Comparison of ENCODE assay signal across 15 cellular contexts in genomic region chr14:35949933-35950332, GRCh38.
DNase-seq lines count a peak whose midpoint lies in the region; ATAC-seq lines count a peak whose summit lies in the region.
"Had no signal": no experiment of that assay in that cellular context is flagged by ENCODE, and none has a peak within 500 bp of the region (broad histone marks: within the 10 kb centered on the region; RNA-seq: fewer than 3 reads in every experiment).

No MANE protein-coding gene starts in this region.

- no peak overlapping the region for H2BK5ac ChIP-seq in mesendoderm (ENCODE audit: low read length)

- H3K9ac ChIP-seq in mesendoderm (ENCODE audit: low read length), result no peak overlapping the region

- no peak overlapping the region for H3K4me3 Mint-ChIP-seq in T-helper 2 cell treated with Interferon-gamma antibody and Interleukin-4, amounts not matched to agents 5 μg/mL and 100 μg/mL, for 36 hours
- H3K4me3 Mint-ChIP-seq: B cell had no signal

- H4K5ac ChIP-seq in mesendoderm (ENCODE audit: low read length), result no peak overlapping the region

- H3K79me2 ChIP-seq in mesendoderm (ENCODE audit: control insufficient read depth, insufficient read depth, low read length), result no peaks in the 10 kb centered on the region

- no peaks in the 10 kb centered on the region for H3K4me1 ChIP-seq in mesendoderm (ENCODE audit: control insufficient read depth, low read depth, low read length)
- H3K4me1 ChIP-seq: breast epithelium had no signal

- H3K56ac ChIP-seq in mesendoderm (ENCODE audit: low read length), result no peak overlapping the region

- no peaks in the 10 kb centered on the region for H3K79me1 ChIP-seq in mesendoderm (ENCODE audit: low read length)

- H3K4me2 ChIP-seq in mesendoderm (ENCODE audit: low read length), result no peak overlapping the region

- DNase-seq in DMS79 (lab: John Stamatoyannopoulos, UW) (peak; percentile 94), NCI-H1417 (lab: John Stamatoyannopoulos, UW) (peak; percentile 39 to 94 (median 70)), mesendoderm (peak; percentile 61), HuH-7.5 (ENCODE audit: low spot score) (no peak)
- DNase-seq in activated CD4-positive, alpha-beta T cell treated with anti-CD3 and anti-CD28 coated beads for 4 hours, result no peak
- no peak for DNase-seq in T-helper 2 cell treated with Interferon-gamma antibody and Interleukin-4, amounts not matched to agents 5 μg/mL and 100 μg/mL, for 36 hours (ENCODE audit: low spot score)
- DNase-seq: activated gamma-delta T cell; DND-41; NCI-H1436; stimulated activated CD4-positive, alpha-beta T cell treated with anti-CD3 and anti-CD28 coated beads, Interleukin-4, amount 100 ng/mL, for 24 hours had no signal

- H2BK15ac ChIP-seq in mesendoderm (replicated peaks; ENCODE audit: low read depth), result no peak overlapping the region

- no peak overlapping the region for H3K23ac ChIP-seq in mesendoderm (ENCODE audit: low read length)

- H3K4me1 Mint-ChIP-seq in T-helper 2 cell treated with Interferon-gamma antibody and Interleukin-4, amounts not matched to agents 5 μg/mL and 100 μg/mL, for 36 hours (ENCODE audit: low read depth), result peaks cover 6% of the 10 kb centered on the region
- H3K4me1 Mint-ChIP-seq: B cell had no signal

- H3K18ac ChIP-seq in mesendoderm (ENCODE audit: low read length), result no peak overlapping the region

- H3K27ac ChIP-seq in angular gyrus (ENCODE audit: low read depth, low read length) (peak overlapping the region; percentile 15), mesendoderm (ENCODE audit: low read depth, low read length) (no peak overlapping the region)
- H3K27ac ChIP-seq: breast epithelium had no signal

- H3K4ac ChIP-seq in mesendoderm (ENCODE audit: low read depth, low read length), result no peak overlapping the region

- no peak overlapping the region for H4K8ac ChIP-seq in mesendoderm (ENCODE audit: low read depth, low read length)

- no peaks in the 10 kb centered on the region for H3K27me3 ChIP-seq in mesendoderm (ENCODE audit: insufficient read depth, low read length, poor library complexity)
- H3K27me3 ChIP-seq: breast epithelium had no signal

- no peaks in the 10 kb centered on the region for H3K9me3 Mint-ChIP-seq in T-helper 2 cell treated with Interferon-gamma antibody and Interleukin-4, amounts not matched to agents 5 μg/mL and 100 μg/mL, for 36 hours

- no peak overlapping the region for H2AK5ac ChIP-seq in mesendoderm (ENCODE audit: low read length)

- H3K4me3 ChIP-seq in mesendoderm (ENCODE audit: low read length), result no peak overlapping the region
- H3K4me3 ChIP-seq: breast epithelium had no signal

- peaks cover 12% of the 10 kb centered on the region for H3K27me3 Mint-ChIP-seq in T-helper 2 cell treated with Interferon-gamma antibody and Interleukin-4, amounts not matched to agents 5 μg/mL and 100 μg/mL, for 36 hours (ENCODE audit: low read depth)

- no peak overlapping the region for H2BK120ac ChIP-seq in mesendoderm (ENCODE audit: low read depth, low read length)

- H3K27ac Mint-ChIP-seq in T-helper 2 cell treated with Interferon-gamma antibody and Interleukin-4, amounts not matched to agents 5 μg/mL and 100 μg/mL, for 36 hours, result no peak overlapping the region
- H3K27ac Mint-ChIP-seq: B cell had no signal

- no peaks in the 10 kb centered on the region for H3K36me3 ChIP-seq in mesendoderm (ENCODE audit: control insufficient read depth, insufficient read depth, low read length)
- H3K36me3 ChIP-seq: breast epithelium had no signal

- no peaks in the 10 kb centered on the region for H3K36me3 Mint-ChIP-seq in T-helper 2 cell treated with Interferon-gamma antibody and Interleukin-4, amounts not matched to agents 5 μg/mL and 100 μg/mL, for 36 hours (ENCODE audit: low read depth)

- no peak for ATAC-seq in GM18867 (IDR thresholded peaks at IDR 0.05; ENCODE audit: unreplicated experiment)
- ATAC-seq: SK-N-SH treated with all-trans-retinoic acid at 6 μM for 48 hours had no signal

- WGBS in mesendoderm (ENCODE audit: extremely low coverage, insufficient coverage, low lambda C conversion rate), result no CpG with 5 or more reads among the region's 1 CpG

Comparison
In these comparisons a context has a peak if more than half of its experiments do, and no peak if none do; other contexts are left out.
1. DNase-seq: peak in DMS79 (single experiment), NCI-H1417 (3 of 3) and mesendoderm (single experiment); none in activated CD4-positive, alpha-beta T cell treated with anti-CD3 and anti-CD28 coated beads for 4 hours (0 of 2), T-helper 2 cell treated with Interferon-gamma antibody and Interleukin-4, amounts not matched to agents 5 μg/mL and 100 μg/mL, for 36 hours (single experiment) and HuH-7.5 (single experiment).